In genomic region chr7:104984591-104985258, GRCh38 we compare ENCODE assay signal across 8 cellular contexts. TPM values are rescaled to one million over a fixed set of nuclear protein-coding genes. Genes with fewer than 3 reads are reported as not detected.
DNase-seq lines count a peak whose midpoint lies in the region; ATAC-seq and TF ChIP-seq lines count a peak whose summit lies in the region.

No MANE protein-coding gene starts in this region.

- POLR2A ChIA-PET in HEK293T (lab: Yijun Ruan, JAX), result interaction anchor here (0.6 to 1.7 kb wide), 5 partner anchors 12 to 51 kb away, joined by 3 to 5 read pairs (median 3); no protein-coding TSS in a partner anchor

- no peak overlapping the region for H2BK5ac ChIP-seq in neuronal stem cell (ENCODE audit: low read length)

- H2AFZ ChIP-seq in neuronal stem cell (ENCODE audit: low read length), result no peak overlapping the region

- peaks cover 37 to 72% (median 51%) of the 10 kb centered on the region in 4 donors for H3K4me1 Mint-ChIP-seq in CD4-positive, CD25-positive, alpha-beta regulatory T cell
- H3K4me1 Mint-ChIP-seq in dendritic cell treated with granulocyte-macrophage colony-stimulating factor and Interleukin-4, amounts not matched to agents 40 ng/mL and 50 ng/mL, for 4 days (ENCODE audit: low read depth), result peaks cover 42% of the 10 kb centered on the region

- no peak overlapping the region for H3K4me2 ChIP-seq in neuronal stem cell (ENCODE audit: insufficient read depth, low read length, poor library complexity, severe bottlenecking)

- peak overlapping the region; percentile 98 for H3K27ac ChIP-seq in CD4-positive, CD25-positive, alpha-beta regulatory T cell (ENCODE audit: insufficient read depth, low read length, poor library complexity, severe bottlenecking)
- peak overlapping the region; percentile 78 for H3K27ac ChIP-seq in neuronal stem cell (replicated peaks; ENCODE audit: low read length)

- H2BK120ac ChIP-seq in neuronal stem cell (ENCODE audit: low read depth, low read length), result no peak overlapping the region

- H3K79me1 ChIP-seq in neuronal stem cell (ENCODE audit: low read depth, low read length), result no peaks in the 10 kb centered on the region

- peak overlapping the region; percentile 93 to 100 (median 98) for H3K4me3 Mint-ChIP-seq in CD4-positive, CD25-positive, alpha-beta regulatory T cell
- peak overlapping the region; percentile 90 for H3K4me3 Mint-ChIP-seq in dendritic cell treated with granulocyte-macrophage colony-stimulating factor and Interleukin-4, amounts not matched to agents 40 ng/mL and 50 ng/mL, for 4 days

- H2AK5ac ChIP-seq in neuronal stem cell (ENCODE audit: low read depth, low read length), result no peak overlapping the region

- H3K27me3 ChIP-seq in CD4-positive, CD25-positive, alpha-beta regulatory T cell (ENCODE audit: control insufficient read depth, insufficient read depth, low read length), result no peaks in the 10 kb centered on the region
- H3K27me3 ChIP-seq in MG63 (no peaks in the 10 kb centered on the region), neuronal stem cell (ENCODE audit: control insufficient read depth in 3 of 3, insufficient read depth in 3 of 3, low read depth in 1 of 3, low read length in 3 of 3) (no peaks in the 10 kb centered on the region)

- H3K9ac ChIP-seq in neuronal stem cell (ENCODE audit: low read depth, low read length, poor library complexity), result no peak overlapping the region

- no peak for ATAC-seq in CD4-positive, CD25-positive, alpha-beta regulatory T cell (ENCODE audit: low read depth in 2 of 2)

- peaks cover 45% of the 10 kb centered on the region for H3K4me1 ChIP-seq in CD4-positive, CD25-positive, alpha-beta regulatory T cell (ENCODE audit: control insufficient read depth, insufficient read depth, low read length, poor library complexity, severe bottlenecking)
- H3K4me1 ChIP-seq in neuronal stem cell (ENCODE audit: control insufficient read depth in 2 of 2, insufficient read depth in 1 of 2, low read depth in 1 of 2, low read length in 2 of 2), result peaks cover 3 to 33% of the 10 kb centered on the region in 2 donors

- H3K18ac ChIP-seq in neuronal stem cell (ENCODE audit: low read length), result no peak overlapping the region

- no peak overlapping the region for H4K91ac ChIP-seq in neuronal stem cell (ENCODE audit: low read depth, low read length, poor library complexity)

- H2BK15ac ChIP-seq in neuronal stem cell (ENCODE audit: low read length), result no peak overlapping the region

- H3K27ac Mint-ChIP-seq in CD4-positive, CD25-positive, alpha-beta regulatory T cell, result peak overlapping the region in 2 of 3 donors; percentile 100
- peak overlapping the region; percentile 100 for H3K27ac Mint-ChIP-seq in dendritic cell treated with granulocyte-macrophage colony-stimulating factor and Interleukin-4, amounts not matched to agents 40 ng/mL and 50 ng/mL, for 4 days

- H3K9me3 ChIP-seq in CD4-positive, CD25-positive, alpha-beta regulatory T cell (ENCODE audit: control insufficient read depth in 2 of 2, low read length in 2 of 2), result no peaks in the 10 kb centered on the region
- H3K9me3 ChIP-seq in MG63 (no peaks in the 10 kb centered on the region), neuronal stem cell (replicated peaks in 1 of 2; ENCODE audit: control insufficient read depth in 2 of 2, insufficient read depth in 1 of 2, low read depth in 1 of 2, low read length in 2 of 2) (no peaks in the 10 kb centered on the region)

- H3K4ac ChIP-seq in neuronal stem cell (ENCODE audit: low read length), result no peak overlapping the region

- H2BK12ac ChIP-seq in neuronal stem cell (ENCODE audit: low read length), result no peak overlapping the region

- H3K23ac ChIP-seq in neuronal stem cell (ENCODE audit: low read depth, low read length, poor library complexity), result no peak overlapping the region

- H3K9me3 Mint-ChIP-seq in CD4-positive, CD25-positive, alpha-beta regulatory T cell, result no peaks in the 10 kb centered on the region
- no peaks in the 10 kb centered on the region for H3K9me3 Mint-ChIP-seq in dendritic cell treated with granulocyte-macrophage colony-stimulating factor and Interleukin-4, amounts not matched to agents 40 ng/mL and 50 ng/mL, for 4 days

- CTCF ChIA-PET in HEK293T (lab: Yijun Ruan, JAX), result interaction anchor here (0.7 kb wide), 1 partner anchor 597 kb away, joined by 3 read pairs; no protein-coding TSS in a partner anchor

- H4K8ac ChIP-seq in neuronal stem cell (ENCODE audit: low read depth, low read length), result no peak overlapping the region

- intact Hi-C loops in dendritic cell treated with granulocyte-macrophage colony-stimulating factor and Interleukin-4, amounts not matched to agents 40 ng/mL and 50 ng/mL, for 4 days (cut with micrococcal nuclease), result loop anchor here (1.0 to 5.0 kb wide), 3 partner anchors 29 to 102 kb away; no protein-coding TSS in a partner anchor

- H3K14ac ChIP-seq in neuronal stem cell (ENCODE audit: low read length), result no peak overlapping the region

- no CpG with 5 or more reads among the region's 7 CpGs for WGBS in neuronal stem cell (ENCODE audit: extremely low coverage in 2 of 2, insufficient read length in 2 of 2, insufficient replicate concordance in 1 of 2), 2 donors

- no peaks in the 10 kb centered on the region for H3K27me3 Mint-ChIP-seq in CD4-positive, CD25-positive, alpha-beta regulatory T cell
- H3K27me3 Mint-ChIP-seq in dendritic cell treated with granulocyte-macrophage colony-stimulating factor and Interleukin-4, amounts not matched to agents 40 ng/mL and 50 ng/mL, for 4 days, result no peaks in the 10 kb centered on the region

- H3K4me3 ChIP-seq in CD4-positive, CD25-positive, alpha-beta regulatory T cell (ENCODE audit: low read depth, low read length), result peak overlapping the region; percentile 94
- H3K4me3 ChIP-seq in MG63 (peak overlapping the region; percentile 61), neuronal stem cell (ENCODE audit: low read length in 2 of 2) (peak overlapping the region in 1 of 2 donors; percentile 51)

- no peaks in the 10 kb centered on the region for H3K36me3 Mint-ChIP-seq in CD4-positive, CD25-positive, alpha-beta regulatory T cell
- H3K36me3 Mint-ChIP-seq in dendritic cell treated with granulocyte-macrophage colony-stimulating factor and Interleukin-4, amounts not matched to agents 40 ng/mL and 50 ng/mL, for 4 days (ENCODE audit: low read depth), result peaks cover 31% of the 10 kb centered on the region

- DNase-seq in CD4-positive, CD25-positive, alpha-beta regulatory T cell, result no peak
- DNase-seq in MG63 (no peak), neuronal stem cell (ENCODE audit: low spot score) (no peak), NCI-H526 treated with DMSO at 0.1 percent for 48 hours (lab: John Stamatoyannopoulos, UW) (no peak), HEK293T (ENCODE audit: extremely low spot score) (no peak), foreskin melanocyte (no peak), SHP77 treated with DMSO at 0.1 percent for 48 hours (lab: John Stamatoyannopoulos, UW) (no peak)

- H3K36me3 ChIP-seq in CD4-positive, CD25-positive, alpha-beta regulatory T cell (ENCODE audit: control insufficient read depth, insufficient read depth, low read length), result peaks cover 2% of the 10 kb centered on the region
- H3K36me3 ChIP-seq in MG63, result peaks cover 10% of the 10 kb centered on the region
- H3K36me3 ChIP-seq in neuronal stem cell (replicated peaks in 1 of 2; ENCODE audit: control insufficient read depth in 2 of 2, insufficient read depth in 2 of 2, low read length in 2 of 2), result peaks cover 3 to 48% of the 10 kb centered on the region in 2 donors

TF ChIP-seq in HEK293T, 16 proteins besides CTCF, POLR2A, EP300 and RAD21:
- TF ChIP-seq ARNT (IDR thresholded peaks at IDR 0.05) (no peak), TARDBP (IDR thresholded peaks at IDR 0.05) (no peak), ZNF384 (IDR thresholded peaks at IDR 0.05) (no peak), FOXA1 (IDR thresholded peaks at IDR 0.05) (no peak)
TF ChIP-seq in HEK293T: peak in this region for 0.

RNA-seq across cellular contexts. Expression of gene KMT2E, which starts 29.3 kb away (rescaled TPM):
- total RNA-seq in CD4-positive, CD25-positive, alpha-beta regulatory T cell, result 360 TPM
- polyA plus RNA-seq in CD4-positive, CD25-positive, alpha-beta regulatory T cell, result 100 to 1,000 TPM; 146 to 197 (median 177) TPM
- total RNA-seq in MG63 (2014; rRNA removed; shearing (Covaris generic); ENCODE audit: low replicate concordance), result 5.1 and 6.7 TPM in 2 replicates
- 55.8 TPM for polyA plus RNA-seq in neuronal stem cell (2013, experiment 1 of 2)
- 60.0 TPM for polyA plus RNA-seq in neuronal stem cell (2013, experiment 2 of 2)

Comparison
In these comparisons a context has a peak if more than half of its experiments do, and no peak if none do; other contexts are left out.
1. RNA of gene KMT2E, which starts 29.3 kb away (total RNA-seq): 360 TPM in CD4-positive, CD25-positive, alpha-beta regulatory T cell (single experiment); 5.1 to 6.7 TPM in MG63; every median in the first group is over 10 times any median in the second.